In genomic region chr7:13989138-13989943, GRCh38 we compare ENCODE assay signal across 8 cellular contexts. TPM values are rescaled to one million over a fixed set of nuclear protein-coding genes. Genes with fewer than 3 reads are reported as not detected.
DNase-seq lines count a peak whose midpoint lies in the region; ATAC-seq and TF ChIP-seq lines count a peak whose summit lies in the region.

Gene ETV1, minus strand, starts transcription at chr7:13989666. Its CDS starts 614 bp downstream, at chr7:13989052.

- no peak within 1 kb of the TSS for H3K4me3 Mint-ChIP-seq in activated naive CD8-positive, alpha-beta T cell treated with anti-CD3 and anti-CD28 coated beads, Interleukin-2, amount 10 ng/mL, durations not matched to agents 7 days and 5 days
- H3K4me3 Mint-ChIP-seq in activated naive CD8-positive, alpha-beta T cell treated with anti-CD3 and anti-CD28 coated beads, Interleukin-2, amount 50 U/mL, for 24 hours, result no peak within 1 kb of the TSS

- H3K27ac Mint-ChIP-seq in activated naive CD8-positive, alpha-beta T cell treated with anti-CD3 and anti-CD28 coated beads, Interleukin-2, amount 10 ng/mL, durations not matched to agents 7 days and 5 days, result no peak within 1 kb of the TSS
- no peak within 1 kb of the TSS for H3K27ac Mint-ChIP-seq in activated naive CD8-positive, alpha-beta T cell treated with anti-CD3 and anti-CD28 coated beads, Interleukin-2, amount 50 U/mL, for 24 hours

- H3K4me2 ChIP-seq in parathyroid adenoma (ENCODE audit: low read length), result peak within 1 kb of the TSS; percentile 82

- POLR2A ChIA-PET in activated naive CD8-positive, alpha-beta T cell treated with anti-CD3 and anti-CD28 coated beads, Interleukin-2, amount 10 ng/mL, durations not matched to agents 7 days and 5 days (lab: Charles Lee), result no interaction called here

- H3K79me2 ChIP-seq in parathyroid adenoma, result no peaks in the 10 kb centered on the region

- peaks cover 1% of the 10 kb centered on the region for H3K9me3 Mint-ChIP-seq in activated naive CD8-positive, alpha-beta T cell treated with anti-CD3 and anti-CD28 coated beads, Interleukin-2, amount 10 ng/mL, durations not matched to agents 7 days and 5 days
- H3K9me3 Mint-ChIP-seq in activated naive CD8-positive, alpha-beta T cell treated with anti-CD3 and anti-CD28 coated beads, Interleukin-2, amount 50 U/mL, for 24 hours, result peaks cover 3% of the 10 kb centered on the region

- peaks cover 47% of the 10 kb centered on the region for H3K4me1 ChIP-seq in left ventricle myocardium inferior
- no peaks in the 10 kb centered on the region for H3K4me1 ChIP-seq in parathyroid adenoma

- peaks cover 12% of the 10 kb centered on the region for H3K27me3 Mint-ChIP-seq in activated naive CD8-positive, alpha-beta T cell treated with anti-CD3 and anti-CD28 coated beads, Interleukin-2, amount 10 ng/mL, durations not matched to agents 7 days and 5 days
- H3K27me3 Mint-ChIP-seq in activated naive CD8-positive, alpha-beta T cell treated with anti-CD3 and anti-CD28 coated beads, Interleukin-2, amount 50 U/mL, for 24 hours, result peaks cover 9% of the 10 kb centered on the region

- TF ChIP-seq CTCF in left ventricle myocardium inferior (IDR thresholded peaks at IDR 0.05; ENCODE audit: borderline replicate concordance) (peak; percentile 48), parathyroid adenoma (IDR thresholded peaks at IDR 0.05) (peak; percentile 23)

- ATAC-seq in activated naive CD8-positive, alpha-beta T cell treated with anti-CD3 and anti-CD28 coated beads, Interleukin-2, amount 10 ng/mL, durations not matched to agents 7 days and 5 days (ENCODE audit: low read depth), result no peak
- no peak for ATAC-seq in activated naive CD8-positive, alpha-beta T cell treated with anti-CD3 and anti-CD28 coated beads, Interleukin-2, amount 50 U/mL, for 24 hours
- ATAC-seq in HG03196 (IDR thresholded peaks at IDR 0.05; ENCODE audit: unreplicated experiment), result no peak

- no peak within 1 kb of the TSS for H3K9ac ChIP-seq in parathyroid adenoma

- intact Hi-C loops in left ventricle myocardium inferior (cut with micrococcal nuclease), result no loop called here

- H3K4me3 ChIP-seq in left ventricle myocardium inferior (peak within 1 kb of the TSS; percentile 75), parathyroid adenoma (ENCODE audit: low read depth, low read length) (peak within 1 kb of the TSS; percentile 80)

- peak; percentile 28 for DNase-seq in activated naive CD8-positive, alpha-beta T cell treated with anti-CD3 and anti-CD28 coated beads, Interleukin-2, amount 10 ng/mL, durations not matched to agents 7 days and 5 days
- DNase-seq in activated naive CD8-positive, alpha-beta T cell treated with anti-CD3 and anti-CD28 coated beads, Interleukin-2, amount 50 U/mL, for 24 hours, result no peak
- DNase-seq in NCI-H2227 treated with DMSO at 0.1 percent for 48 hours (lab: John Stamatoyannopoulos, UW) (peak; percentile 62), amygdala (lab: John Stamatoyannopoulos, UW) (peak in 53 of 56 donors; percentile 6 to 79 (median 54)), left ventricle myocardium inferior (peak; percentile 63)
- DNase-seq in activated T-cell treated with anti-CD3 and anti-CD28 coated beads, Interleukin-2, amount 50 U/mL, for 1 hour, result no peak

- peak within 1 kb of the TSS; percentile 93 for H2AFZ ChIP-seq in parathyroid adenoma

- H3K36me3 ChIP-seq in left ventricle myocardium inferior (no peaks in the 10 kb centered on the region), parathyroid adenoma (ENCODE audit: control insufficient read depth, insufficient read depth, low read length) (no peaks in the 10 kb centered on the region)

- no peaks in the 10 kb centered on the region for H3K4me1 Mint-ChIP-seq in activated naive CD8-positive, alpha-beta T cell treated with anti-CD3 and anti-CD28 coated beads, Interleukin-2, amount 10 ng/mL, durations not matched to agents 7 days and 5 days
- no peaks in the 10 kb centered on the region for H3K4me1 Mint-ChIP-seq in activated naive CD8-positive, alpha-beta T cell treated with anti-CD3 and anti-CD28 coated beads, Interleukin-2, amount 50 U/mL, for 24 hours

- H3K27me3 ChIP-seq in left ventricle myocardium inferior (ENCODE audit: low read depth), result no peaks in the 10 kb centered on the region
- no peaks in the 10 kb centered on the region for H3K27me3 ChIP-seq in parathyroid adenoma (ENCODE audit: control insufficient read depth, insufficient read depth, low read length)

- H3K9me3 ChIP-seq in left ventricle myocardium inferior (replicated peaks) (no peaks in the 10 kb centered on the region), parathyroid adenoma (ENCODE audit: control insufficient read depth, low read length) (no peaks in the 10 kb centered on the region)

- peak within 1 kb of the TSS; percentile 94 for H3K27ac ChIP-seq in left ventricle myocardium inferior (replicated peaks)
- H3K27ac ChIP-seq in parathyroid adenoma, result peak within 1 kb of the TSS; percentile 94

- no peaks in the 10 kb centered on the region for H3K36me3 Mint-ChIP-seq in activated naive CD8-positive, alpha-beta T cell treated with anti-CD3 and anti-CD28 coated beads, Interleukin-2, amount 10 ng/mL, durations not matched to agents 7 days and 5 days
- no peaks in the 10 kb centered on the region for H3K36me3 Mint-ChIP-seq in activated naive CD8-positive, alpha-beta T cell treated with anti-CD3 and anti-CD28 coated beads, Interleukin-2, amount 50 U/mL, for 24 hours (ENCODE audit: low read depth)

RNA-seq across cellular contexts. Expression of gene ETV1, which starts in this region (rescaled TPM):
- total RNA-seq in activated naive CD8-positive, alpha-beta T cell treated with anti-CD3 and anti-CD28 coated beads, Interleukin-2, amount 10 ng/mL, durations not matched to agents 7 days and 5 days, result under 1 TPM; 0.44 to 0.45 TPM
- 59.7 TPM for total RNA-seq in left ventricle myocardium inferior

Comparison
In these comparisons a context has a peak if more than half of its experiments do, and no peak if none do; other contexts are left out.
1. RNA of gene ETV1 (total RNA-seq): 59.7 TPM in left ventricle myocardium inferior (single experiment); 0.44 to 0.45 TPM in activated naive CD8-positive, alpha-beta T cell treated with anti-CD3 and anti-CD28 coated beads, Interleukin-2, amount 10 ng/mL, durations not matched to agents 7 days and 5 days; every median in the first group is over 10 times any median in the second.
2. Peak in DNase-seq in activated naive CD8-positive, alpha-beta T cell treated with anti-CD3 and anti-CD28 coated beads, Interleukin-2, amount 10 ng/mL, durations not matched to agents 7 days and 5 days; RNA of the gene not detected or under 1 TPM.
3. DNase-seq: peak in NCI-H2227 treated with DMSO at 0.1 percent for 48 hours (single experiment), amygdala (53 of 56) and left ventricle myocardium inferior (single experiment); none in activated naive CD8-positive, alpha-beta T cell treated with anti-CD3 and anti-CD28 coated beads, Interleukin-2, amount 50 U/mL, for 24 hours (single experiment) and activated T-cell treated with anti-CD3 and anti-CD28 coated beads, Interleukin-2, amount 50 U/mL, for 1 hour (single experiment).